ENCODE assay signal across 2 cellular contexts in the genomic region with DNA sequence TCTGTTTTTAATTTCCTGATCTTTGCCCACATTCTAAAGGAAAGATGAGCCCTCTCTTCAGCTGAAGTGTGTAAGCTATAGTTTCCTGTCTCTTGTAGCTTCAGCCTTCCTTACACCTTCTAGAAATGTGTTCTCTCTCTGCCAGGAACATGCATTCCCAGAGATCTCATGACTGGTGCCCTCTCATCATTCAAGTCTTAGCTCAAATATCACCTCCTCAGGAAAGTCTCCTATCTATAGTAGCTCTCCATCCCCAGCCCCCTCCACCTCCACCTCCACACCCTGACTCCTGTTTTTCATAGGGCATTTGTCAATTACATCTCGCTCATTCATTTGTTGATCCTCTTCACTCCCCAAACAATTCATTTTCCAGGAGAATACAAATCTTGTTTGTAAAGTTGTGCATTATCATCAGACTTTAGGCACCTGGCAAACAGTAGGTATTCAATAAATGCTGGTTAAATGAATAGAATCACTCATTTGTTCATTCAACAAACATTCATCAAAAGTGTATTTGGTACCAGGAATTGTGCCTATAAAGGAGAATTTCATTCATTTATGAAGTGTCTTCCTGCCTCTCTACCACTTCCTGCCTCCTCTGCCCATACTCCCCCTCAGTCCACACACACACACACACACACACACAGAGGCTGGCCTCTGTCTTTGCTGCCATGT.
TF ChIP-seq lines count a peak whose summit lies in the region.

No MANE protein-coding gene starts in this region.

TF ChIP-seq in SK-N-SH, 30 proteins besides CTCF, POLR2A, EP300 and RAD21 (continued from another document):
- TF ChIP-seq, protein P1, sequence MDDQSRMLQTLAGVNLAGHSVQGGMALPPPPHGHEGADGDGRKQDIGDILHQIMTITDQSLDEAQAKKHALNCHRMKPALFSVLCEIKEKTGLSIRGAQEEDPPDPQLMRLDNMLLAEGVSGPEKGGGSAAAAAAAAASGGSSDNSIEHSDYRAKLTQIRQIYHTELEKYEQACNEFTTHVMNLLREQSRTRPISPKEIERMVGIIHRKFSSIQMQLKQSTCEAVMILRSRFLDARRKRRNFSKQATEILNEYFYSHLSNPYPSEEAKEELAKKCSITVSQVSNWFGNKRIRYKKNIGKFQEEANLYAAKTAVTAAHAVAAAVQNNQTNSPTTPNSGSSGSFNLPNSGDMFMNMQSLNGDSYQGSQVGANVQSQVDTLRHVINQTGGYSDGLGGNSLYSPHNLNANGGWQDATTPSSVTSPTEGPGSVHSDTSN (IDR thresholded peaks at IDR 0.05) = no peak
- TF ChIP-seq ELF1 (IDR thresholded peaks at IDR 0.05) = no peak
- no peak for TF ChIP-seq CHD2 (IDR thresholded peaks at IDR 0.05; ENCODE audit: low read length, partially characterized antibody)
- TF ChIP-seq FOXM1 (IDR thresholded peaks at IDR 0.05; ENCODE audit: low read depth) = no peak
- TF ChIP-seq, protein P2, sequence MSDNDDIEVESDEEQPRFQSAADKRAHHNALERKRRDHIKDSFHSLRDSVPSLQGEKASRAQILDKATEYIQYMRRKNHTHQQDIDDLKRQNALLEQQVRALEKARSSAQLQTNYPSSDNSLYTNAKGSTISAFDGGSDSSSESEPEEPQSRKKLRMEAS (IDR thresholded peaks at IDR 0.05; ENCODE audit: low read depth) = no peak
- TF ChIP-seq, protein P3, sequence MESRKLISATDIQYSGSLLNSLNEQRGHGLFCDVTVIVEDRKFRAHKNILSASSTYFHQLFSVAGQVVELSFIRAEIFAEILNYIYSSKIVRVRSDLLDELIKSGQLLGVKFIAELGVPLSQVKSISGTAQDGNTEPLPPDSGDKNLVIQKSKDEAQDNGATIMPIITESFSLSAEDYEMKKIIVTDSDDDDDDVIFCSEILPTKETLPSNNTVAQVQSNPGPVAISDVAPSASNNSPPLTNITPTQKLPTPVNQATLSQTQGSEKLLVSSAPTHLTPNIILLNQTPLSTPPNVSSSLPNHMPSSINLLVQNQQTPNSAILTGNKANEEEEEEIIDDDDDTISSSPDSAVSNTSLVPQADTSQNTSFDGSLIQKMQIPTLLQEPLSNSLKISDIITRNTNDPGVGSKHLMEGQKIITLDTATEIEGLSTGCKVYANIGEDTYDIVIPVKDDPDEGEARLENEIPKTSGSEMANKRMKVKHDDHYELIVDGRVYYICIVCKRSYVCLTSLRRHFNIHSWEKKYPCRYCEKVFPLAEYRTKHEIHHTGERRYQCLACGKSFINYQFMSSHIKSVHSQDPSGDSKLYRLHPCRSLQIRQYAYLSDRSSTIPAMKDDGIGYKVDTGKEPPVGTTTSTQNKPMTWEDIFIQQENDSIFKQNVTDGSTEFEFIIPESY (IDR thresholded peaks at IDR 0.05; ENCODE audit: borderline replicate concordance, low read depth) = no peak
- TF ChIP-seq RXRA (IDR thresholded peaks at IDR 0.05; ENCODE audit: borderline replicate concordance, low read depth) = no peak
- no peak for TF ChIP-seq RFX5 (IDR thresholded peaks at IDR 0.05; ENCODE audit: low read length)
- no peak for TF ChIP-seq TEAD4 (IDR thresholded peaks at IDR 0.05; ENCODE audit: borderline replicate concordance, insufficient read depth)
- TF ChIP-seq POLR2AphosphoS5 (IDR thresholded peaks at IDR 0.05; ENCODE audit: low read depth, low read length) = no peak
- no peak for TF ChIP-seq EZH2phosphoT487 (IDR thresholded peaks at IDR 0.05; ENCODE audit: borderline replicate concordance, low read depth)
- no peak for TF ChIP-seq NFIC (IDR thresholded peaks at IDR 0.05; ENCODE audit: borderline replicate concordance)
- no peak for TF ChIP-seq TCF12 (IDR thresholded peaks at IDR 0.05)
- no peak for TF ChIP-seq RCOR1 (IDR thresholded peaks at IDR 0.05; ENCODE audit: low read length)
- TF ChIP-seq GABPA (IDR thresholded peaks at IDR 0.05; ENCODE audit: low read depth) = no peak

TF ChIP-seq in SK-N-SH treated with all-trans-retinoic acid at 6 μM for 48 hours, 23 proteins besides CTCF, POLR2A, EP300 and RAD21 (continued from another document):
- TF ChIP-seq, protein P4, sequence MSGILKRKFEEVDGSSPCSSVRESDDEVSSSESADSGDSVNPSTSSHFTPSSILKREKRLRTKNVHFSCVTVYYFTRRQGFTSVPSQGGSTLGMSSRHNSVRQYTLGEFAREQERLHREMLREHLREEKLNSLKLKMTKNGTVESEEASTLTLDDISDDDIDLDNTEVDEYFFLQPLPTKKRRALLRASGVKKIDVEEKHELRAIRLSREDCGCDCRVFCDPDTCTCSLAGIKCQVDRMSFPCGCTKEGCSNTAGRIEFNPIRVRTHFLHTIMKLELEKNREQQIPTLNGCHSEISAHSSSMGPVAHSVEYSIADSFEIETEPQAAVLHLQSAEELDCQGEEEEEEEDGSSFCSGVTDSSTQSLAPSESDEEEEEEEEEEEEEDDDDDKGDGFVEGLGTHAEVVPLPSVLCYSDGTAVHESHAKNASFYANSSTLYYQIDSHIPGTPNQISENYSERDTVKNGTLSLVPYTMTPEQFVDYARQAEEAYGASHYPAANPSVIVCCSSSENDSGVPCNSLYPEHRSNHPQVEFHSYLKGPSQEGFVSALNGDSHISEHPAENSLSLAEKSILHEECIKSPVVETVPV (CRISPR knock-in tag; IDR thresholded peaks at IDR 0.05) = no peak
- TF ChIP-seq OSR1 (CRISPR knock-in tag; IDR thresholded peaks at IDR 0.05) (no peak), TCF4 (CRISPR knock-in tag; IDR thresholded peaks at IDR 0.05; ENCODE audit: borderline replicate concordance) (no peak), SNAI2 (CRISPR knock-in tag; IDR thresholded peaks at IDR 0.05) (no peak), ZC3H10 (CRISPR knock-in tag; IDR thresholded peaks at IDR 0.05) (no peak), PPARA (CRISPR knock-in tag; IDR thresholded peaks at IDR 0.05; ENCODE audit: borderline replicate concordance) (no peak)
- TF ChIP-seq, protein P5, sequence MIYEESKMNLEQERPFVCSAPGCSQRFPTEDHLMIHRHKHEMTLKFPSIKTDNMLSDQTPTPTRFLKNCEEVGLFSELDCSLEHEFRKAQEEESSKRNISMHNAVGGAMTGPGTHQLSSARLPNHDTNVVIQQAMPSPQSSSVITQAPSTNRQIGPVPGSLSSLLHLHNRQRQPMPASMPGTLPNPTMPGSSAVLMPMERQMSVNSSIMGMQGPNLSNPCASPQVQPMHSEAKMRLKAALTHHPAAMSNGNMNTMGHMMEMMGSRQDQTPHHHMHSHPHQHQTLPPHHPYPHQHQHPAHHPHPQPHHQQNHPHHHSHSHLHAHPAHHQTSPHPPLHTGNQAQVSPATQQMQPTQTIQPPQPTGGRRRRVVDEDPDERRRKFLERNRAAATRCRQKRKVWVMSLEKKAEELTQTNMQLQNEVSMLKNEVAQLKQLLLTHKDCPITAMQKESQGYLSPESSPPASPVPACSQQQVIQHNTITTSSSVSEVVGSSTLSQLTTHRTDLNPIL (CRISPR knock-in tag; IDR thresholded peaks at IDR 0.05; ENCODE audit: low read depth) = no peak
- TF ChIP-seq, protein P6, sequence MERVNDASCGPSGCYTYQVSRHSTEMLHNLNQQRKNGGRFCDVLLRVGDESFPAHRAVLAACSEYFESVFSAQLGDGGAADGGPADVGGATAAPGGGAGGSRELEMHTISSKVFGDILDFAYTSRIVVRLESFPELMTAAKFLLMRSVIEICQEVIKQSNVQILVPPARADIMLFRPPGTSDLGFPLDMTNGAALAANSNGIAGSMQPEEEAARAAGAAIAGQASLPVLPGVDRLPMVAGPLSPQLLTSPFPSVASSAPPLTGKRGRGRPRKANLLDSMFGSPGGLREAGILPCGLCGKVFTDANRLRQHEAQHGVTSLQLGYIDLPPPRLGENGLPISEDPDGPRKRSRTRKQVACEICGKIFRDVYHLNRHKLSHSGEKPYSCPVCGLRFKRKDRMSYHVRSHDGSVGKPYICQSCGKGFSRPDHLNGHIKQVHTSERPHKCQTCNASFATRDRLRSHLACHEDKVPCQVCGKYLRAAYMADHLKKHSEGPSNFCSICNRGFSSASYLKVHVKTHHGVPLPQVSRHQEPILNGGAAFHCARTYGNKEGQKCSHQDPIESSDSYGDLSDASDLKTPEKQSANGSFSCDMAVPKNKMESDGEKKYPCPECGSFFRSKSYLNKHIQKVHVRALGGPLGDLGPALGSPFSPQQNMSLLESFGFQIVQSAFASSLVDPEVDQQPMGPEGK (CRISPR knock-in tag; IDR thresholded peaks at IDR 0.05; ENCODE audit: borderline replicate concordance) = no peak
- TF ChIP-seq, protein P7, sequence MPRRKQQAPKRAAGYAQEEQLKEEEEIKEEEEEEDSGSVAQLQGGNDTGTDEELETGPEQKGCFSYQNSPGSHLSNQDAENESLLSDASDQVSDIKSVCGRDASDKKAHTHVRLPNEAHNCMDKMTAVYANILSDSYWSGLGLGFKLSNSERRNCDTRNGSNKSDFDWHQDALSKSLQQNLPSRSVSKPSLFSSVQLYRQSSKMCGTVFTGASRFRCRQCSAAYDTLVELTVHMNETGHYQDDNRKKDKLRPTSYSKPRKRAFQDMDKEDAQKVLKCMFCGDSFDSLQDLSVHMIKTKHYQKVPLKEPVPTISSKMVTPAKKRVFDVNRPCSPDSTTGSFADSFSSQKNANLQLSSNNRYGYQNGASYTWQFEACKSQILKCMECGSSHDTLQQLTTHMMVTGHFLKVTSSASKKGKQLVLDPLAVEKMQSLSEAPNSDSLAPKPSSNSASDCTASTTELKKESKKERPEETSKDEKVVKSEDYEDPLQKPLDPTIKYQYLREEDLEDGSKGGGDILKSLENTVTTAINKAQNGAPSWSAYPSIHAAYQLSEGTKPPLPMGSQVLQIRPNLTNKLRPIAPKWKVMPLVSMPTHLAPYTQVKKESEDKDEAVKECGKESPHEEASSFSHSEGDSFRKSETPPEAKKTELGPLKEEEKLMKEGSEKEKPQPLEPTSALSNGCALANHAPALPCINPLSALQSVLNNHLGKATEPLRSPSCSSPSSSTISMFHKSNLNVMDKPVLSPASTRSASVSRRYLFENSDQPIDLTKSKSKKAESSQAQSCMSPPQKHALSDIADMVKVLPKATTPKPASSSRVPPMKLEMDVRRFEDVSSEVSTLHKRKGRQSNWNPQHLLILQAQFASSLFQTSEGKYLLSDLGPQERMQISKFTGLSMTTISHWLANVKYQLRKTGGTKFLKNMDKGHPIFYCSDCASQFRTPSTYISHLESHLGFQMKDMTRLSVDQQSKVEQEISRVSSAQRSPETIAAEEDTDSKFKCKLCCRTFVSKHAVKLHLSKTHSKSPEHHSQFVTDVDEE (CRISPR knock-in tag; IDR thresholded peaks at IDR 0.05) = no peak
